1 cellular context compared by ENCODE assay signal in the genomic region with DNA sequence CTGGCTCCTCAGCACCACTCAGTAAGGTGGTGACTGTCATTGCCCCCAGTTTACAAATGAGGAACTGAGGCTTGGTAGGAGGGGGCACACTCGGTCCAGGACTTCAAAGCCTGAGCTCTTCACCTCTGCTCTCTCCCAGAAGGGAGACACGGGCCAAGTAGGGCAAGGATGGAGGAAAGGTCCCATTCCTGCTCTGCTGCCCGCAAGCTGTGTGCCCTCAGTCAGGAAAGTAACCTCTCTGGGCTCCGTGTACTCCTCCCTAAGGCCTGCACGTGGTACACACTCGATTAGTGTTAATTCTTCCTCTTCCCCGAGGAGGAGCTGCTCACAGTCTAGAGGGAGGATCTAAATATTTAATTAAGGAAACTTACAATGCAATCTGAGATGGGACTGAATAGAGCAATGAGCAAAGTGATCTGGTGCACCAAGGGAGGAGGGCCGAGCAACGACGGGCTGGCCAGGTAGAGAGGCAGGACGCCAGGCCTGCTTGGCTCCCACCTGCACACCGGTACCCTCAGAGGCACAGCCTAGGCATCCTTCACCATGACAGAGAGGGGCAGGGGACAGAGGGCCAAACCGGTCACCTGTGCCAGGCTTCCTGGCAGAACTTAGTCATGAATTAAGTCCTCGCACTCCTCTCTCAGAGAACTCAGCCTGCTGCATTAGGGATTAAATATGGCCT.
TF ChIP-seq lines count a peak whose summit lies in the region.

No MANE protein-coding gene starts in this region.

TF ChIP-seq in HepG2, 621 proteins besides CTCF, POLR2A, EP300 and RAD21 (continued from another document):
- TF ChIP-seq, protein P1, sequence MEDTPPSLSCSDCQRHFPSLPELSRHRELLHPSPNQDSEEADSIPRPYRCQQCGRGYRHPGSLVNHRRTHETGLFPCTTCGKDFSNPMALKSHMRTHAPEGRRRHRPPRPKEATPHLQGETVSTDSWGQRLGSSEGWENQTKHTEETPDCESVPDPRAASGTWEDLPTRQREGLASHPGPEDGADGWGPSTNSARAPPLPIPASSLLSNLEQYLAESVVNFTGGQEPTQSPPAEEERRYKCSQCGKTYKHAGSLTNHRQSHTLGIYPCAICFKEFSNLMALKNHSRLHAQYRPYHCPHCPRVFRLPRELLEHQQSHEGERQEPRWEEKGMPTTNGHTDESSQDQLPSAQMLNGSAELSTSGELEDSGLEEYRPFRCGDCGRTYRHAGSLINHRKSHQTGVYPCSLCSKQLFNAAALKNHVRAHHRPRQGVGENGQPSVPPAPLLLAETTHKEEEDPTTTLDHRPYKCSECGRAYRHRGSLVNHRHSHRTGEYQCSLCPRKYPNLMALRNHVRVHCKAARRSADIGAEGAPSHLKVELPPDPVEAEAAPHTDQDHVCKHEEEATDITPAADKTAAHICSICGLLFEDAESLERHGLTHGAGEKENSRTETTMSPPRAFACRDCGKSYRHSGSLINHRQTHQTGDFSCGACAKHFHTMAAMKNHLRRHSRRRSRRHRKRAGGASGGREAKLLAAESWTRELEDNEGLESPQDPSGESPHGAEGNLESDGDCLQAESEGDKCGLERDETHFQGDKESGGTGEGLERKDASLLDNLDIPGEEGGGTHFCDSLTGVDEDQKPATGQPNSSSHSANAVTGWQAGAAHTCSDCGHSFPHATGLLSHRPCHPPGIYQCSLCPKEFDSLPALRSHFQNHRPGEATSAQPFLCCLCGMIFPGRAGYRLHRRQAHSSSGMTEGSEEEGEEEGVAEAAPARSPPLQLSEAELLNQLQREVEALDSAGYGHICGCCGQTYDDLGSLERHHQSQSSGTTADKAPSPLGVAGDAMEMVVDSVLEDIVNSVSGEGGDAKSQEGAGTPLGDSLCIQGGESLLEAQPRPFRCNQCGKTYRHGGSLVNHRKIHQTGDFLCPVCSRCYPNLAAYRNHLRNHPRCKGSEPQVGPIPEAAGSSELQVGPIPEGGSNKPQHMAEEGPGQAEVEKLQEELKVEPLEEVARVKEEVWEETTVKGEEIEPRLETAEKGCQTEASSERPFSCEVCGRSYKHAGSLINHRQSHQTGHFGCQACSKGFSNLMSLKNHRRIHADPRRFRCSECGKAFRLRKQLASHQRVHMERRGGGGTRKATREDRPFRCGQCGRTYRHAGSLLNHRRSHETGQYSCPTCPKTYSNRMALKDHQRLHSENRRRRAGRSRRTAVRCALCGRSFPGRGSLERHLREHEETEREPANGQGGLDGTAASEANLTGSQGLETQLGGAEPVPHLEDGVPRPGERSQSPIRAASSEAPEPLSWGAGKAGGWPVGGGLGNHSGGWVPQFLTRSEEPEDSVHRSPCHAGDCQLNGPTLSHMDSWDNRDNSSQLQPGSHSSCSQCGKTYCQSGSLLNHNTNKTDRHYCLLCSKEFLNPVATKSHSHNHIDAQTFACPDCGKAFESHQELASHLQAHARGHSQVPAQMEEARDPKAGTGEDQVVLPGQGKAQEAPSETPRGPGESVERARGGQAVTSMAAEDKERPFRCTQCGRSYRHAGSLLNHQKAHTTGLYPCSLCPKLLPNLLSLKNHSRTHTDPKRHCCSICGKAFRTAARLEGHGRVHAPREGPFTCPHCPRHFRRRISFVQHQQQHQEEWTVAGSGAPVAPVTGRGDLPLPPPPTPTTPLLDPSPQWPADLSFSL (CRISPR knock-in tag; IDR thresholded peaks at IDR 0.05): no peak
- no peak for TF ChIP-seq ZNF225 (CRISPR knock-in tag; IDR thresholded peaks at IDR 0.05)
- no peak for TF ChIP-seq NONO (IDR thresholded peaks at IDR 0.05)
- TF ChIP-seq NONO (CRISPR knock-in tag; conservative IDR thresholded peaks at IDR 0.05): no peak
- TF ChIP-seq ZNF441 (CRISPR knock-in tag; IDR thresholded peaks at IDR 0.05; ENCODE audit: borderline replicate concordance): no peak
- peak; percentile 89 for TF ChIP-seq ZNF768 (CRISPR knock-in tag; IDR thresholded peaks at IDR 0.05)
